8 cellular contexts compared by ENCODE assay signal in the genomic region with DNA sequence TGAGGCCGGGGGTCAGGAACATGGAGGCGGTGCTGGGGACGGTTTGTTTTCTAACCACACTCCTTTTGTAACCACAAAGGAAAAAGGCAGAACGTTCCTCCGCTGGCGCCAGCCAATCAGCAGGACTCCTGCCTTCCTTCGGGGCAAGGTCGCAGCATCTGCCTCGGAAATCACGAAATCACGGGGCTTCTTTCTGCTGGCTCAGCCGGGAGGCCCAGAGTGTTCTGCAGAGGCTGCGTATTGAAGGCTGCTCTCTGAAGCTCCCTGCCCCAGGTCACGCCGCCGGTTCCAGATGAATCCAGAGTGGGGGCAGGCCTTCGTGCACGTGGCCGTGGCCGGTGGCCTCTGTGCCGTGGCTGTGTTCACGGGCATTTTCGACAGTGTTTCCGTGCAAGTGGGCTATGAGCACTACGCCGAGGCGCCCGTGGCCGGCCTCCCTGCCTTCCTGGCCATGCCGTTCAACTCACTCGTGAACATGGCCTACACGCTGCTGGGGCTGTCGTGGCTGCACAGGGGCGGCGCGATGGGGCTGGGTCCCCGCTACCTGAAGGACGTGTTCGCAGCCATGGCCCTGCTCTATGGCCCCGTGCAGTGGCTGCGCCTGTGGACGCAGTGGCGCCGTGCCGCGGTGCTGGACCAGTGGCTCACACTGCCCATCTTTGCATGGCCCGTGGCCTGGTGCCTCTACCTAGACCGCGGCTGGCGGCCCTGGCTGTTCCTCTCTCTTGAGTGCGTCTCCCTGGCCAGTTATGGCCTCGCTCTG. TPM values are rescaled to one million over a fixed set of nuclear protein-coding genes. Genes with fewer than 3 reads are reported as not detected.
DNase-seq lines count a peak whose midpoint lies in the region; ATAC-seq lines count a peak whose summit lies in the region.

No MANE protein-coding gene starts in this region.

- H3K4me1 ChIP-seq in CD8-positive, alpha-beta memory T cell (ENCODE audit: insufficient read depth, low read length) = peaks cover 55% of the 10 kb centered on the region

- intact Hi-C loops in posterior vena cava (cut with DNase I) = no loop called here

- H3K9me3 ChIP-seq in CD8-positive, alpha-beta memory T cell (ENCODE audit: low read length) = no peaks in the 10 kb centered on the region

- no peaks in the 10 kb centered on the region for H3K36me3 Mint-ChIP-seq in CD8-positive, alpha-beta memory T cell
- no peaks in the 10 kb centered on the region for H3K36me3 Mint-ChIP-seq in T-helper 2 cell treated with Interferon-gamma antibody and Interleukin-4, amounts not matched to agents 5 μg/mL and 100 μg/mL, for 36 hours (ENCODE audit: low read depth)

- H3K4me3 Mint-ChIP-seq in CD8-positive, alpha-beta memory T cell = peak overlapping the region; percentile 71 to 89 (median 76)
- H3K4me3 Mint-ChIP-seq in T-helper 2 cell treated with Interferon-gamma antibody and Interleukin-4, amounts not matched to agents 5 μg/mL and 100 μg/mL, for 36 hours = peak overlapping the region; percentile 84

- peak overlapping the region; percentile 23 for H3K4me3 ChIP-seq in CD8-positive, alpha-beta memory T cell (ENCODE audit: low read length)

- peaks cover 0 to 6% of the 10 kb centered on the region in 2 donors for H3K27me3 Mint-ChIP-seq in CD8-positive, alpha-beta memory T cell
- H3K27me3 Mint-ChIP-seq in T-helper 2 cell treated with Interferon-gamma antibody and Interleukin-4, amounts not matched to agents 5 μg/mL and 100 μg/mL, for 36 hours (ENCODE audit: low read depth) = no peaks in the 10 kb centered on the region

- H3K27me3 ChIP-seq in CD8-positive, alpha-beta memory T cell (ENCODE audit: insufficient read depth, low read length, poor library complexity, severe bottlenecking) = no peaks in the 10 kb centered on the region

- POLR2A ChIA-PET in CD8-positive, alpha-beta memory T cell (lab: Charles Lee) = interaction anchor here (0.7 to 2.2 kb wide), 4 partner anchors 8 to 11 kb away, joined by 3 to 15 read pairs (median 4); partner anchors contain the start of genes HCFC1 and TMEM187

- H3K9me3 Mint-ChIP-seq in CD8-positive, alpha-beta memory T cell = no peaks in the 10 kb centered on the region
- H3K9me3 Mint-ChIP-seq in T-helper 2 cell treated with Interferon-gamma antibody and Interleukin-4, amounts not matched to agents 5 μg/mL and 100 μg/mL, for 36 hours = no peaks in the 10 kb centered on the region

- no peak overlapping the region for H3K27ac ChIP-seq in CD8-positive, alpha-beta memory T cell (ENCODE audit: low read depth, low read length)
- H3K27ac ChIP-seq in cingulate gyrus (ENCODE audit: low read depth, low read length) = peak overlapping the region; percentile 34

- DNase-seq in CD8-positive, alpha-beta memory T cell = peak; percentile 29 to 64 (median 51)
- peak; percentile 81 for DNase-seq in T-helper 2 cell treated with Interferon-gamma antibody and Interleukin-4, amounts not matched to agents 5 μg/mL and 100 μg/mL, for 36 hours (ENCODE audit: low spot score)
- DNase-seq in posterior vena cava (ENCODE audit: low spot score) (peak; percentile 86), HuH-7 (ENCODE audit: low spot score) (no peak)

- no peaks in the 10 kb centered on the region for H3K36me3 ChIP-seq in CD8-positive, alpha-beta memory T cell (ENCODE audit: insufficient read depth, low read length)

- H3K27ac Mint-ChIP-seq in CD8-positive, alpha-beta memory T cell = peak overlapping the region; percentile 91 to 99 (median 95)
- peak overlapping the region; percentile 93 for H3K27ac Mint-ChIP-seq in T-helper 2 cell treated with Interferon-gamma antibody and Interleukin-4, amounts not matched to agents 5 μg/mL and 100 μg/mL, for 36 hours

- H3K4me1 Mint-ChIP-seq in CD8-positive, alpha-beta memory T cell = peaks cover 37 to 53% (median 43%) of the 10 kb centered on the region in 3 donors
- H3K4me1 Mint-ChIP-seq in T-helper 2 cell treated with Interferon-gamma antibody and Interleukin-4, amounts not matched to agents 5 μg/mL and 100 μg/mL, for 36 hours (ENCODE audit: low read depth) = peaks cover 33% of the 10 kb centered on the region

- CTCF ChIA-PET in CD8-positive, alpha-beta memory T cell (lab: Charles Lee) = interaction anchor here (1.2 to 2.8 kb wide), 4 partner anchors 11 to 32 kb away, joined by 3 to 9 read pairs (median 4); partner anchors contain the start of gene HCFC1

- ATAC-seq in HG03280 (IDR thresholded peaks at IDR 0.05; ENCODE audit: unreplicated experiment) (no peak), HG02610 (IDR thresholded peaks at IDR 0.05; ENCODE audit: unreplicated experiment) (no peak), HG02840 (IDR thresholded peaks at IDR 0.05; ENCODE audit: low FRiP score, unreplicated experiment) (no peak)

RNA-seq across cellular contexts. Expression of gene TMEM187, which starts 9.4 kb away (rescaled TPM):
- 1 to 10 TPM; 3.3 to 3.5 TPM for total RNA-seq in CD8-positive, alpha-beta memory T cell
- polyA plus RNA-seq in CD8-positive, alpha-beta memory T cell = 17.2 TPM
- 1 to 10 TPM; 6.9 to 9.3 TPM for total RNA-seq in posterior vena cava

RNA-seq across cellular contexts. Expression of gene HCFC1, which starts 10.3 kb away (rescaled TPM):
- 100 to 1,000 TPM; 152 to 156 TPM for total RNA-seq in CD8-positive, alpha-beta memory T cell
- polyA plus RNA-seq in CD8-positive, alpha-beta memory T cell = 12.4 TPM
- total RNA-seq in posterior vena cava = 10 to 100 TPM; 36.9 to 44.6 TPM

RNA-seq across cellular contexts. Expression of gene RENBP, which starts 37.5 kb away (rescaled TPM):
- total RNA-seq in CD8-positive, alpha-beta memory T cell = 1 to 10 TPM; 3.5 to 4.6 TPM
- not detected for polyA plus RNA-seq in CD8-positive, alpha-beta memory T cell
- 10 to 100 TPM; 11.4 to 17.6 TPM for total RNA-seq in posterior vena cava

RNA-seq across cellular contexts. Expression of gene IRAK1, which starts 37.8 kb away (rescaled TPM):
- 100 to 1,000 TPM; 208 to 214 TPM for total RNA-seq in CD8-positive, alpha-beta memory T cell
- 58.0 TPM for polyA plus RNA-seq in CD8-positive, alpha-beta memory T cell
- 100 to 1,000 TPM in 1 of 2 donors, 10 to 100 TPM in 1; 88.2 to 114 TPM for total RNA-seq in posterior vena cava

RNA-seq across cellular contexts. Expression of gene NAA10, which starts 47.1 kb away (rescaled TPM):
- 100 to 1,000 TPM; 160 to 162 TPM for total RNA-seq in CD8-positive, alpha-beta memory T cell
- polyA plus RNA-seq in CD8-positive, alpha-beta memory T cell = 105 TPM
- 10 to 100 TPM; 69.4 to 75.4 TPM for total RNA-seq in posterior vena cava
